In genomic region chr15:59456114-59456513, GRCh38 we compare ENCODE assay signal across 18 cellular contexts. TPM values are rescaled to one million over a fixed set of nuclear protein-coding genes. Genes with fewer than 3 reads are reported as not detected.
DNase-seq lines count a peak whose midpoint lies in the region; ATAC-seq lines count a peak whose summit lies in the region.
"Had no signal": no experiment of that assay in that cellular context is flagged by ENCODE, and none has a peak within 500 bp of the region (broad histone marks: within the 10 kb centered on the region; RNA-seq: fewer than 3 reads in every experiment).

No MANE protein-coding gene starts in this region.

- no peak overlapping the region for H3K4me3 Mint-ChIP-seq in stimulated activated memory B cell treated with anti-CD40 and anti-IgM and Interleukin-4, amounts not matched to agents 10 μg/mL and 1 μg/mL and 100 μg/mL, for 72 hours
- H3K4me3 Mint-ChIP-seq in activated CD4-positive, alpha-beta memory T cell treated with anti-CD3 and anti-CD28 coated beads for 36 hours, result no peak overlapping the region
- no peak overlapping the region for H3K4me3 Mint-ChIP-seq in T-helper 17 cell
- H3K4me3 Mint-ChIP-seq: nephron had no signal

- no peaks in the 10 kb centered on the region for H3K27me3 Mint-ChIP-seq in stimulated activated memory B cell treated with anti-CD40 and anti-IgM and Interleukin-4, amounts not matched to agents 10 μg/mL and 1 μg/mL and 100 μg/mL, for 72 hours
- no peaks in the 10 kb centered on the region for H3K27me3 Mint-ChIP-seq in activated CD4-positive, alpha-beta memory T cell treated with anti-CD3 and anti-CD28 coated beads for 36 hours
- H3K27me3 Mint-ChIP-seq in T-helper 17 cell, result peaks cover 14% of the 10 kb centered on the region

- no peaks in the 10 kb centered on the region for H3K9me3 ChIP-seq in T-helper 17 cell (ENCODE audit: control insufficient read depth, low read length, poor library complexity, severe bottlenecking)
- H3K9me3 ChIP-seq: vagina had no signal

- no peaks in the 10 kb centered on the region for H3K4me1 Mint-ChIP-seq in stimulated activated memory B cell treated with anti-CD40 and anti-IgM and Interleukin-4, amounts not matched to agents 10 μg/mL and 1 μg/mL and 100 μg/mL, for 72 hours
- no peaks in the 10 kb centered on the region for H3K4me1 Mint-ChIP-seq in activated CD4-positive, alpha-beta memory T cell treated with anti-CD3 and anti-CD28 coated beads for 36 hours (ENCODE audit: low read depth)
- H3K4me1 Mint-ChIP-seq in T-helper 17 cell, result no peaks in the 10 kb centered on the region
- H3K4me1 Mint-ChIP-seq: nephron had no signal

- POLR2A ChIA-PET in activated CD4-positive, alpha-beta memory T cell treated with anti-CD3 and anti-CD28 coated beads for 36 hours (lab: Charles Lee), result no interaction called here

- intact Hi-C loops in activated CD4-positive, alpha-beta memory T cell treated with anti-CD3 and anti-CD28 coated beads for 36 hours (cut with micrococcal nuclease), result no loop called here

- H3K27ac Mint-ChIP-seq in stimulated activated memory B cell treated with anti-CD40 and anti-IgM and Interleukin-4, amounts not matched to agents 10 μg/mL and 1 μg/mL and 100 μg/mL, for 72 hours, result peak overlapping the region; percentile 13
- no peak overlapping the region for H3K27ac Mint-ChIP-seq in activated CD4-positive, alpha-beta memory T cell treated with anti-CD3 and anti-CD28 coated beads for 36 hours
- no peak overlapping the region for H3K27ac Mint-ChIP-seq in T-helper 17 cell
- H3K27ac Mint-ChIP-seq: activated naive CD4-positive, alpha-beta T cell treated with anti-CD3 and anti-CD28 coated beads, Interleukin-2, amount 50 U/mL, for 72 hours; nephron had no signal

- CTCF ChIA-PET in activated CD4-positive, alpha-beta memory T cell treated with anti-CD3 and anti-CD28 coated beads for 36 hours (lab: Charles Lee), result no interaction called here

- H3K36me3 Mint-ChIP-seq in stimulated activated memory B cell treated with anti-CD40 and anti-IgM and Interleukin-4, amounts not matched to agents 10 μg/mL and 1 μg/mL and 100 μg/mL, for 72 hours, result peaks cover 2% of the 10 kb centered on the region
- no peaks in the 10 kb centered on the region for H3K36me3 Mint-ChIP-seq in activated CD4-positive, alpha-beta memory T cell treated with anti-CD3 and anti-CD28 coated beads for 36 hours
- peaks cover 2% of the 10 kb centered on the region for H3K36me3 Mint-ChIP-seq in T-helper 17 cell (ENCODE audit: low read depth)
- H3K36me3 Mint-ChIP-seq: activated naive CD4-positive, alpha-beta T cell treated with anti-CD3 and anti-CD28 coated beads, Interleukin-2, amount 50 U/mL, for 72 hours had no signal

- DNase-seq in HPDE6-E6E7 (ENCODE audit: extremely low spot score), result peak; percentile 89
- DNase-seq in NCI-H526 treated with DMSO at 0.1 percent for 48 hours (lab: John Stamatoyannopoulos, UW), result peak; percentile 80
- DNase-seq in activated CD4-positive, alpha-beta memory T cell treated with anti-CD3 and anti-CD28 coated beads for 36 hours, result no peak
- no peak for DNase-seq in NCI-H2227 treated with DMSO at 0.1 percent for 48 hours (lab: John Stamatoyannopoulos, UW)
- DNase-seq in T-helper 17 cell, result no peak
- DNase-seq in stimulated activated CD8-positive, alpha-beta memory T cell treated with anti-CD3 and anti-CD28 coated beads, Interleukin-4, amount 100 ng/mL, for 48 hours, result no peak
- DNase-seq: activated CD8-positive, alpha-beta memory T cell treated with anti-CD3 and anti-CD28 coated beads, Interleukin-2, amount 50 U/mL, for 48 hours; C1 segment of cervical spinal cord; GDM1; NCI-H1694; right cardiac atrium; stimulated activated CD4-positive, alpha-beta T cell treated with anti-CD3 and anti-CD28 coated beads, Interleukin-2, amount 100 ng/mL, for 48 hours had no signal

- ATAC-seq in esophagus mucosa, result peak; percentile 94
- ATAC-seq in stimulated activated memory B cell treated with anti-CD40 and anti-IgM and Interleukin-4, amounts not matched to agents 10 μg/mL and 1 μg/mL and 100 μg/mL, for 72 hours, result no peak
- no peak for ATAC-seq in T-helper 17 cell
- ATAC-seq: activated naive CD4-positive, alpha-beta T cell treated with anti-CD3 and anti-CD28 coated beads, Interleukin-2, amount 50 U/mL, for 72 hours; left lobe of liver; right cardiac atrium had no signal

- no peaks in the 10 kb centered on the region for H3K9me3 Mint-ChIP-seq in stimulated activated memory B cell treated with anti-CD40 and anti-IgM and Interleukin-4, amounts not matched to agents 10 μg/mL and 1 μg/mL and 100 μg/mL, for 72 hours
- H3K9me3 Mint-ChIP-seq in activated CD4-positive, alpha-beta memory T cell treated with anti-CD3 and anti-CD28 coated beads for 36 hours, result no peaks in the 10 kb centered on the region
- H3K9me3 Mint-ChIP-seq: activated naive CD4-positive, alpha-beta T cell treated with anti-CD3 and anti-CD28 coated beads, Interleukin-2, amount 50 U/mL, for 72 hours had no signal

RNA-seq across cellular contexts. Expression of gene FAM81A, which starts 18.1 kb away (rescaled TPM):
- 1.2 TPM for total RNA-seq in esophagus mucosa
- not detected for total RNA-seq in activated CD4-positive, alpha-beta memory T cell treated with anti-CD3 and anti-CD28 coated beads for 36 hours
- total RNA-seq in T-helper 17 cell, result not detected
- total RNA-seq: left lobe of liver had no signal

Comparison
In these comparisons a context has a peak if more than half of its experiments do, and no peak if none do; other contexts are left out.
1. DNase-seq: peak in HPDE6-E6E7 (single experiment) and NCI-H526 treated with DMSO at 0.1 percent for 48 hours (single experiment); none in activated CD4-positive, alpha-beta memory T cell treated with anti-CD3 and anti-CD28 coated beads for 36 hours (single experiment), NCI-H2227 treated with DMSO at 0.1 percent for 48 hours (single experiment), T-helper 17 cell (0 of 3) and stimulated activated CD8-positive, alpha-beta memory T cell treated with anti-CD3 and anti-CD28 coated beads, Interleukin-4, amount 100 ng/mL, for 48 hours (single experiment).